Comparison of ENCODE assay signal across 20 cellular contexts in the genomic region with DNA sequence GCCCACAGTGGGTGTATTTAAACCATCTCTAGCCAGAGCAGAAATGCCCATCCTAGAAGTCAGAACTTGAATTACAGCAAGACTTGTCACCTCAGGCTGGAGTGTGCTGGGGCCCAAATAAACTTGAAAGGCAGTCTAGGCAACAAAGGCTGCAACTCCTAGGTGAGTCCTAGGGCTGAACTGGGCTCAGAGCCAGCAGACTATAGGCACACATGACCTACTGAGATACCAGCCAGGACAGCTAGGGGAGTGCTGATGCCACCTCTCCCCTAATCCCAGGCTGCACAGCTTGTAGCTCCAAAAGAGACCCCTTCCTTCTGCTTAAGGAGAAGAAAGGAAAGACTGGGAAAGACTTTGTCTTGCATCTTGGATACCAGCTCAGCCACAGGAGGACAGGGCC.
DNase-seq lines count a peak whose midpoint lies in the region; ATAC-seq, FAIRE-seq and TF ChIP-seq lines count a peak whose summit lies in the region.
"Had no signal": no experiment of that assay in that cellular context is flagged by ENCODE, and none has a peak within 500 bp of the region (broad histone marks: within the 10 kb centered on the region; RNA-seq: fewer than 3 reads in every experiment).

No MANE protein-coding gene starts in this region.

- no peak for TF ChIP-seq EP300 in HepG2 (IDR thresholded peaks at IDR 0.05; ENCODE audit: low read depth in 2 of 2, low read length in 2 of 2)
- TF ChIP-seq EP300 in HepG2 (CRISPR knock-in tag; IDR thresholded peaks at IDR 0.05; ENCODE audit: borderline replicate concordance): no peak

- no peak overlapping the region for H3K27ac Mint-ChIP-seq in activated CD4-positive, alpha-beta T cell treated with anti-CD3 and anti-CD28 coated beads, Interleukin-2, amount 10 ng/mL, durations not matched to agents 7 days and 5 days
- H3K27ac Mint-ChIP-seq: CD14-positive monocyte had no signal

- TF ChIP-seq POLR2A in HepG2 (IDR thresholded peaks at IDR 0.05; ENCODE audit: insufficient read depth in 1 of 2, low read depth in 2 of 2, low read length in 2 of 2): no peak

- H3K27me3 Mint-ChIP-seq in activated CD4-positive, alpha-beta T cell treated with anti-CD3 and anti-CD28 coated beads, Interleukin-2, amount 10 ng/mL, durations not matched to agents 7 days and 5 days: no peaks in the 10 kb centered on the region

- H3K9me3 Mint-ChIP-seq in activated CD4-positive, alpha-beta T cell treated with anti-CD3 and anti-CD28 coated beads, Interleukin-2, amount 10 ng/mL, durations not matched to agents 7 days and 5 days: peaks cover 27% of the 10 kb centered on the region
- H3K9me3 Mint-ChIP-seq: H9 had no signal

- no peak overlapping the region for H2AFZ ChIP-seq in HepG2 (ENCODE audit: low read length)

- H3K9me3 ChIP-seq in BE2C (no peaks in the 10 kb centered on the region), HepG2 (ENCODE audit: low read length) (no peaks in the 10 kb centered on the region)

- H3K4me1 Mint-ChIP-seq in activated CD4-positive, alpha-beta T cell treated with anti-CD3 and anti-CD28 coated beads, Interleukin-2, amount 10 ng/mL, durations not matched to agents 7 days and 5 days: peaks cover 11% of the 10 kb centered on the region
- H3K4me1 Mint-ChIP-seq: H9 had no signal

- CTCF ChIA-PET in HepG2 (lab: Yijun Ruan, JAX; ENCODE audit: low intra/inter-chr PET ratio, low total read pairs): no interaction called here
- CTCF ChIA-PET in activated CD4-positive, alpha-beta T cell treated with anti-CD3 and anti-CD28 coated beads, Interleukin-2, amount 10 ng/mL, durations not matched to agents 7 days and 5 days (lab: Charles Lee): no interaction called here

- intact Hi-C loops in HepG2 (cut with micrococcal nuclease; ENCODE audit: unreplicated experiment): no loop called here

- H3K4me2 ChIP-seq in HepG2 (ENCODE audit: low read depth, low read length): no peak overlapping the region

- H3K36me3 Mint-ChIP-seq in activated CD4-positive, alpha-beta T cell treated with anti-CD3 and anti-CD28 coated beads, Interleukin-2, amount 10 ng/mL, durations not matched to agents 7 days and 5 days (ENCODE audit: low read depth): peaks cover 66% of the 10 kb centered on the region

- no peak overlapping the region for H3K27ac ChIP-seq in HepG2 (ENCODE audit: extremely low read length, insufficient read depth, low read length)
- H3K27ac ChIP-seq: 22Rv1 had no signal

- DNase-seq in DMS 273 (lab: John Stamatoyannopoulos, UW; ENCODE audit: unreplicated experiment) (peak; percentile 4), DMS 273 treated with DMSO at 0.1 percent for 48 hours (lab: John Stamatoyannopoulos, UW) (no peak), BE2C (peak; percentile 16), NCI-H69 (lab: John Stamatoyannopoulos, UW) (peak; percentile 33), HepG2 (ENCODE audit: low spot score) (peak; percentile 15)
- DNase-seq in activated CD4-positive, alpha-beta T cell treated with anti-CD3 and anti-CD28 coated beads, Interleukin-2, amount 10 ng/mL, durations not matched to agents 7 days and 5 days: no peak
- DNase-seq in stimulated activated CD4-positive, alpha-beta T cell treated with anti-CD3 and anti-CD28 coated beads, Interleukin-1b, Interleukin-23, amount 100 ng/mL, for 48 hours: no peak
- DNase-seq: AML-193, GF-D8, H9, NCI-H1417, NCI-H187, NCI-H748 treated with DMSO at 0.1 percent for 48 hours, OCI-M1, Right ventricle myocardium superior had no signal

- H3K4me1 ChIP-seq in BE2C: no peaks in the 10 kb centered on the region
- H3K4me1 ChIP-seq in HepG2 (ENCODE audit: insufficient read depth, low read length): peaks cover 9% of the 10 kb centered on the region

- H3K36me3 ChIP-seq in BE2C: no peaks in the 10 kb centered on the region; the same call in 1 of the 2 replicates
- H3K36me3 ChIP-seq in HepG2 (replicated peaks in 1 of 2; ENCODE audit: control insufficient read depth in 1 of 2, insufficient read depth in 2 of 2, low read length in 2 of 2): peaks cover 0 to 1% of the 10 kb centered on the region in 2 experiments; a peak in 1 of 5 replicates

- H3K27me3 ChIP-seq in BE2C (no peaks in the 10 kb centered on the region), HepG2 (ENCODE audit: control insufficient read depth in 1 of 2, insufficient read depth in 2 of 2, low read length in 2 of 2) (no peaks in the 10 kb centered on the region)

- POLR2A ChIA-PET in HepG2 (lab: Yijun Ruan, JAX): no interaction called here
- POLR2A ChIA-PET in activated CD4-positive, alpha-beta T cell treated with anti-CD3 and anti-CD28 coated beads, Interleukin-2, amount 10 ng/mL, durations not matched to agents 7 days and 5 days (lab: Charles Lee): no interaction called here

- H4K20me1 ChIP-seq in HepG2 (ENCODE audit: insufficient read depth, low read length): no peaks in the 10 kb centered on the region

- no TSS peak for BruUV-seq in HepG2 (replicated peaks; lab: Mats Ljungman, UMichigan)

- FAIRE-seq in HepG2 (lab: Jason Lieb, UNC): no peak
- FAIRE-seq: GM12878, GM19239 had no signal

- peak; percentile 31; the same call in 1 of the 3 replicates for ATAC-seq in HepG2
- no peak for ATAC-seq in HG03520 (IDR thresholded peaks at IDR 0.05; ENCODE audit: unreplicated experiment)
- ATAC-seq: GM12878 had no signal

- no peak overlapping the region for H3K4me3 ChIP-seq in BE2C (ENCODE audit: low read depth, low read length)
- no peak overlapping the region for H3K4me3 ChIP-seq in HepG2 (replicated peaks in 1 of 3; ENCODE audit: insufficient read depth in 1 of 3, low read depth in 2 of 3, low read length in 3 of 3)
- H3K4me3 ChIP-seq: GM12878 had no signal

- H3K4me3 Mint-ChIP-seq in activated CD4-positive, alpha-beta T cell treated with anti-CD3 and anti-CD28 coated beads, Interleukin-2, amount 10 ng/mL, durations not matched to agents 7 days and 5 days: no peak overlapping the region
- H3K4me3 Mint-ChIP-seq: CD14-positive monocyte, H9 had no signal

- no peak overlapping the region for H3K9ac ChIP-seq in HepG2 (ENCODE audit: insufficient read depth, low read depth, low read length)

- TF ChIP-seq RAD21 in HepG2 (CRISPR knock-in tag; IDR thresholded peaks at IDR 0.05): no peak

- no peaks in the 10 kb centered on the region for H3K79me2 ChIP-seq in HepG2 (ENCODE audit: insufficient read depth, low read length)

- TF ChIP-seq CTCF in BE2C (IDR thresholded peaks at IDR 0.05; ENCODE audit: low read depth, low read length) (0 out of 2 replicates have a peak, but pooled peaks have one; percentile 4), HepG2 (CRISPR knock-in tag; IDR thresholded peaks at IDR 0.05) (no peak)

- in situ Hi-C loops in HepG2 (cut with HindIII; ENCODE audit: extremely low pct_ligation_motif_present, low pct_unique_long_range_greater_than_20kb): no loop called here

TF ChIP-seq in HepG2, 621 proteins besides CTCF, POLR2A, EP300 and RAD21:
- TF ChIP-seq YEATS2 (CRISPR knock-in tag; IDR thresholded peaks at IDR 0.05; ENCODE audit: borderline replicate concordance) (no peak), AGO1 (IDR thresholded peaks at IDR 0.05; ENCODE audit: low read depth, low read length, poor library complexity, severe bottlenecking) (no peak), ZNF816 (CRISPR knock-in tag; IDR thresholded peaks at IDR 0.05; ENCODE audit: borderline replicate concordance) (no peak)

Comparison
In these comparisons a context has a peak if more than half of its experiments do, and no peak if none do; other contexts are left out.
1. DNase-seq: peak in DMS 273 (single experiment), BE2C (single experiment), NCI-H69 (single experiment) and HepG2 (single experiment); none in DMS 273 treated with DMSO at 0.1 percent for 48 hours (single experiment), activated CD4-positive, alpha-beta T cell treated with anti-CD3 and anti-CD28 coated beads, Interleukin-2, amount 10 ng/mL, durations not matched to agents 7 days and 5 days (single experiment) and stimulated activated CD4-positive, alpha-beta T cell treated with anti-CD3 and anti-CD28 coated beads, Interleukin-1b, Interleukin-23, amount 100 ng/mL, for 48 hours (single experiment).